ENCODE assay signal across 8 cellular contexts in genomic region chr12:12376636-12377448, GRCh38. TPM values are rescaled to one million over a fixed set of nuclear protein-coding genes. Genes with fewer than 3 reads are reported as not detected.
A peak's percentile ranks its signal among the peaks of the same experiment; 100 is the strongest.
DNase-seq lines count a peak whose midpoint lies in the region; ATAC-seq and TF ChIP-seq lines count a peak whose summit lies in the region.

No MANE protein-coding gene starts in this region.

- intact Hi-C loops in heart right ventricle (cut with DNase I): loop anchor here (1.0 to 10.0 kb wide), 13 partner anchors 185 to 358 kb away; partner anchors contain the start of genes DUSP16 (in 5 of the 10) and GPR19 (in 2 of the 10)

- H3K9me3 ChIP-seq in heart right ventricle: no peaks in the 10 kb centered on the region

- no peaks in the 10 kb centered on the region for H3K27me3 ChIP-seq in HL-60 (ENCODE audit: insufficient read depth, poor library complexity, severe bottlenecking)
- no peaks in the 10 kb centered on the region for H3K27me3 ChIP-seq in heart right ventricle

- peak overlapping the region; percentile 39 for H3K27ac Mint-ChIP-seq in activated naive CD8-positive, alpha-beta T cell treated with anti-CD3 and anti-CD28 coated beads, Interleukin-2, amount 10 ng/mL, durations not matched to agents 7 days and 5 days

- peaks cover 0 to 23% (median 0%) of the 10 kb centered on the region in 9 donors for H3K36me3 ChIP-seq in heart right ventricle

- peaks cover 23% of the 10 kb centered on the region for H3K36me3 Mint-ChIP-seq in activated naive CD8-positive, alpha-beta T cell treated with anti-CD3 and anti-CD28 coated beads, Interleukin-2, amount 10 ng/mL, durations not matched to agents 7 days and 5 days

- H3K27ac ChIP-seq in 22Rv1 (peak overlapping the region; percentile 43), HL-60 (replicated peaks) (no peak overlapping the region), heart right ventricle (peak overlapping the region in 1 of 10 donors; percentile 10)

- POLR2A ChIA-PET in activated naive CD8-positive, alpha-beta T cell treated with anti-CD3 and anti-CD28 coated beads, Interleukin-2, amount 10 ng/mL, durations not matched to agents 7 days and 5 days (lab: Charles Lee): interaction anchor here (0.6 to 3.9 kb wide), 11 partner anchors 20 to 360 kb away, joined by 3 to 17 read pairs (median 6); partner anchors contain the start of genes BORCS5, CDKN1B, DUSP16 and GPR19

- no peak overlapping the region for H3K4me3 Mint-ChIP-seq in activated naive CD8-positive, alpha-beta T cell treated with anti-CD3 and anti-CD28 coated beads, Interleukin-2, amount 10 ng/mL, durations not matched to agents 7 days and 5 days

- DNase-seq in GF-D8 (lab: John Stamatoyannopoulos, UW): peak; percentile 43
- peak; percentile 40 to 52 for DNase-seq in HL-60 (ENCODE audit: low read depth in 1 of 2, low spot score in 1 of 2)
- DNase-seq in NCI-H526 treated with DMSO at 0.1 percent for 48 hours (lab: John Stamatoyannopoulos, UW): peak; percentile 75
- DNase-seq in activated naive CD8-positive, alpha-beta T cell treated with anti-CD3 and anti-CD28 coated beads, Interleukin-2, amount 10 ng/mL, durations not matched to agents 7 days and 5 days: no peak
- no peak for DNase-seq in heart right ventricle
- peak; percentile 49 for DNase-seq in retina
- no peak for DNase-seq in stimulated activated CD4-positive, alpha-beta T cell treated with anti-CD3 and anti-CD28 coated beads, Interleukin-15, amount 100 ng/mL, for 24 hours

- peaks cover 20% of the 10 kb centered on the region for H3K4me1 Mint-ChIP-seq in activated naive CD8-positive, alpha-beta T cell treated with anti-CD3 and anti-CD28 coated beads, Interleukin-2, amount 10 ng/mL, durations not matched to agents 7 days and 5 days

- H3K4me1 ChIP-seq in heart right ventricle: peaks cover 0 to 35% (median 9%) of the 10 kb centered on the region in 9 donors

- no peaks in the 10 kb centered on the region for H3K27me3 Mint-ChIP-seq in activated naive CD8-positive, alpha-beta T cell treated with anti-CD3 and anti-CD28 coated beads, Interleukin-2, amount 10 ng/mL, durations not matched to agents 7 days and 5 days

- H3K4me3 ChIP-seq in HL-60 (replicated peaks; ENCODE audit: insufficient read depth, low read length): no peak overlapping the region
- no peak overlapping the region for H3K4me3 ChIP-seq in heart right ventricle

- ATAC-seq in activated naive CD8-positive, alpha-beta T cell treated with anti-CD3 and anti-CD28 coated beads, Interleukin-2, amount 10 ng/mL, durations not matched to agents 7 days and 5 days (ENCODE audit: low read depth): peak; percentile 68
- ATAC-seq in heart right ventricle: peak in 7 of 8 donors; percentile 65 to 89 (median 80)

- WGBS in heart right ventricle, 2 donors: 79 to 80% methylated on average over 12 of the region's 12 CpGs

- TF ChIP-seq CTCF in 22Rv1 (IDR thresholded peaks at IDR 0.05) (peak; percentile 83), HL-60 (IDR thresholded peaks at IDR 0.05; ENCODE audit: insufficient read depth, low read length) (no peak), heart right ventricle (IDR thresholded peaks at IDR 0.05) (peak; percentile 51 to 86 (median 75))

- H3K9me3 Mint-ChIP-seq in activated naive CD8-positive, alpha-beta T cell treated with anti-CD3 and anti-CD28 coated beads, Interleukin-2, amount 10 ng/mL, durations not matched to agents 7 days and 5 days: no peaks in the 10 kb centered on the region

RNA-seq across cellular contexts. Expression of gene BORCS5, which starts 20.0 kb away (rescaled TPM):
- 10 to 100 TPM; 20.1 to 21.8 TPM for total RNA-seq in activated naive CD8-positive, alpha-beta T cell treated with anti-CD3 and anti-CD28 coated beads, Interleukin-2, amount 10 ng/mL, durations not matched to agents 7 days and 5 days
- total RNA-seq in heart right ventricle: 10 to 100 TPM in 8 of 10 donors, 1 to 10 TPM in 2; 7.5 to 15.4 (median 11.9) TPM
- polyA plus RNA-seq in heart right ventricle: 1 to 10 TPM; 2.5 to 8.3 TPM

RNA-seq across cellular contexts. Expression of gene MANSC1, which starts 26.8 kb away (rescaled TPM):
- total RNA-seq in activated naive CD8-positive, alpha-beta T cell treated with anti-CD3 and anti-CD28 coated beads, Interleukin-2, amount 10 ng/mL, durations not matched to agents 7 days and 5 days: under 1 TPM in 1 of 2 experiments, not detected in 1; 0.20 TPM
- total RNA-seq in heart right ventricle: 10 to 100 TPM in 7 of 10 donors, 1 to 10 TPM in 3; 8.9 to 13.3 (median 10.9) TPM
- polyA plus RNA-seq in heart right ventricle: 1 to 10 TPM; 4.7 to 9.1 TPM

Comparison
In these comparisons a context has a peak if more than half of its experiments do, and no peak if none do; other contexts are left out.
1. DNase-seq: peak in GF-D8 (single experiment), HL-60 (2 of 2), NCI-H526 treated with DMSO at 0.1 percent for 48 hours (single experiment) and retina (single experiment); none in activated naive CD8-positive, alpha-beta T cell treated with anti-CD3 and anti-CD28 coated beads, Interleukin-2, amount 10 ng/mL, durations not matched to agents 7 days and 5 days (single experiment), heart right ventricle (0 of 2) and stimulated activated CD4-positive, alpha-beta T cell treated with anti-CD3 and anti-CD28 coated beads, Interleukin-15, amount 100 ng/mL, for 24 hours (single experiment).
2. RNA of gene MANSC1, which starts 26.8 kb away (total RNA-seq): 8.9 to 13.3 TPM in heart right ventricle; 0.20 TPM in activated naive CD8-positive, alpha-beta T cell treated with anti-CD3 and anti-CD28 coated beads, Interleukin-2, amount 10 ng/mL, durations not matched to agents 7 days and 5 days; every median in the first group is over 4 times any median in the second.